Comparison of ENCODE assay signal across 11 cellular contexts in genomic region chr4:99415762-99416161, GRCh38. TPM values are rescaled to one million over a fixed set of nuclear protein-coding genes. Genes with fewer than 3 reads are reported as not detected.
"Had no signal": no experiment of that assay in that cellular context is flagged by ENCODE, and none has a peak within 500 bp of the region (broad histone marks: within the 10 kb centered on the region; RNA-seq: fewer than 3 reads in every experiment).

No MANE protein-coding gene starts in this region.

RNA-seq across cellular contexts. Expression of gene ADH7, which starts 19.4 kb away (rescaled TPM):
- total RNA-seq: activated B cell treated with CpG ODN at 0.5 μM for 24 hours; activated CD8-positive, alpha-beta T cell treated with anti-CD3 and anti-CD28 coated beads for 36 hours; activated T-cell treated with anti-CD3 and anti-CD28 coated beads, Interleukin-2, amount 50 U/mL, for 4 hours; astrocyte; osteoblast; pulmonary artery endothelial cell; sciatic nerve; spleen; T-helper 17 cell; thoracic aorta; ureter had no signal
